ENCODE assay signal across 9 cellular contexts in genomic region chr2:129876576-129876975, GRCh38.
A peak's percentile ranks its signal among the peaks of the same experiment; 100 is the strongest.
DNase-seq lines count a peak whose midpoint lies in the region; ATAC-seq and TF ChIP-seq lines count a peak whose summit lies in the region.
"Had no signal": no experiment of that assay in that cellular context is flagged by ENCODE, and none has a peak within 500 bp of the region (broad histone marks: within the 10 kb centered on the region; RNA-seq: fewer than 3 reads in every experiment).

No MANE protein-coding gene starts in this region.

- H3K27ac ChIP-seq in heart left ventricle: peak overlapping the region in 6 of 12 donors; percentile 54 to 86 (median 82)
- H3K27ac ChIP-seq in uterus: peak overlapping the region; percentile 77 to 85

- no peaks in the 10 kb centered on the region for H3K36me3 ChIP-seq in heart left ventricle
- H3K36me3 ChIP-seq in uterus: no peaks in the 10 kb centered on the region

- intact Hi-C loops in heart left ventricle (cut with DNase I): loop anchor here in 1 of 10 donors (5.0 kb wide), 1 partner anchor 466 kb away; the partner anchor contains the start of gene IMP4
- intact Hi-C loops in left cardiac atrium (cut with DNase I): no loop called here
- intact Hi-C loops in uterus (cut with DNase I; ENCODE audit: low total_unique reads): no loop called here

- H3K4me3 ChIP-seq in heart left ventricle (peak overlapping the region in 10 of 12 donors; percentile 38 to 82 (median 72)), uterus (peak overlapping the region; percentile 48 to 60)

- H3K4me1 ChIP-seq in heart left ventricle (peaks cover 0 to 19% (median 9%) of the 10 kb centered on the region in 12 donors), uterus (no peaks in the 10 kb centered on the region)

- WGBS in heart left ventricle, 4 donors: 73 to 77% (median 74%) methylated on average over 6 of the region's 6 CpGs

- ATAC-seq in heart left ventricle: no peak
- ATAC-seq in left cardiac atrium: no peak

- H3K27me3 ChIP-seq in heart left ventricle (no peaks in the 10 kb centered on the region), uterus (no peaks in the 10 kb centered on the region)

- H3K9me3 ChIP-seq in heart left ventricle (no peaks in the 10 kb centered on the region), uterus (no peaks in the 10 kb centered on the region)

- H3K4me1 Mint-ChIP-seq in brain (peaks cover 38% of the 10 kb centered on the region), mesothelial cell of epicardium (peaks cover 13% of the 10 kb centered on the region)

- peak overlapping the region; percentile 93 to 99 (median 99) for H3K27ac Mint-ChIP-seq in brain
- H3K27ac Mint-ChIP-seq in mesothelial cell of epicardium: peak overlapping the region; percentile 96

- H3K9me3 Mint-ChIP-seq in brain (no peaks in the 10 kb centered on the region), mesothelial cell of epicardium (no peaks in the 10 kb centered on the region)

- DNase-seq in heart left ventricle (no peak), left cardiac atrium (no peak), mesothelial cell of epicardium (ENCODE audit: low spot score in 2 of 2, unreplicated experiment in 2 of 2) (peak in 1 of 2 experiments; percentile 33), uterus (no peak), midbrain (lab: John Stamatoyannopoulos, UW) (no peak), NCI-H1436 (lab: John Stamatoyannopoulos, UW) (no peak)
- DNase-seq in activated CD4-positive, alpha-beta T cell treated with anti-CD3 and anti-CD28 coated beads, Interleukin-2, amount 50 U/mL, for 4 hours: no peak
- DNase-seq: small intestine had no signal

- TF ChIP-seq POLR2A in heart left ventricle (IDR thresholded peaks at IDR 0.05) (no peak), uterus (IDR thresholded peaks at IDR 0.05) (no peak)

- H3K36me3 Mint-ChIP-seq in brain (no peaks in the 10 kb centered on the region), mesothelial cell of epicardium (peaks cover 2% of the 10 kb centered on the region)

- H3K27me3 Mint-ChIP-seq in brain (peaks cover 5% of the 10 kb centered on the region), mesothelial cell of epicardium (ENCODE audit: low read depth) (no peaks in the 10 kb centered on the region)

- peak overlapping the region; percentile 96 to 100 (median 99) for H3K4me3 Mint-ChIP-seq in brain
- peak overlapping the region; percentile 96 for H3K4me3 Mint-ChIP-seq in mesothelial cell of epicardium

- no peak for TF ChIP-seq CTCF in heart left ventricle (IDR thresholded peaks at IDR 0.05)
- TF ChIP-seq CTCF in brain (conservative IDR thresholded peaks at IDR 0.05): no peak
- TF ChIP-seq CTCF in mesothelial cell of epicardium (IDR thresholded peaks at IDR 0.05; ENCODE audit: unreplicated experiment): no peak
- no peak for TF ChIP-seq CTCF in uterus (IDR thresholded peaks at IDR 0.05)
